Comparison of ENCODE assay signal across 17 cellular contexts in genomic region chr7:36712015-36712414, GRCh38. TPM values are rescaled to one million over a fixed set of nuclear protein-coding genes. Genes with fewer than 3 reads are reported as not detected.
"Had no signal": no experiment of that assay in that cellular context is flagged by ENCODE, and none has a peak within 500 bp of the region (broad histone marks: within the 10 kb centered on the region; RNA-seq: fewer than 3 reads in every experiment).

No MANE protein-coding gene starts in this region.

- H3K36me3 ChIP-seq: right atrium auricular region, transverse colon had no signal

- H3K9me3 ChIP-seq: right atrium auricular region, transverse colon had no signal

- H3K4me3 Mint-ChIP-seq: activated CD4-positive, alpha-beta T cell treated with anti-CD3 and anti-CD28 coated beads, Interleukin-2, amount 10 ng/mL, durations not matched to agents 7 days and 5 days; activated T-helper 17 cell treated with anti-CD3 and anti-CD28 coated beads, Interleukin-2, amount 50 U/mL, for 72 hours; naive B cell; T-helper 17 cell; WTC11 had no signal

- H3K4me1 Mint-ChIP-seq: naive B cell, T-helper 17 cell had no signal

- H3K4me1 ChIP-seq: right atrium auricular region, transverse colon had no signal

- DNase-seq: activated CD4-positive, alpha-beta T cell treated with anti-CD3 and anti-CD28 coated beads, Interleukin-2, amount 10 ng/mL, durations not matched to agents 7 days and 5 days; activated naive CD4-positive, alpha-beta T cell treated with anti-CD3 and anti-CD28 coated beads, Interleukin-2, amount 50 U/mL, for 16 hours; dorsolateral prefrontal cortex; hypothalamus; midbrain; naive B cell; stimulated activated CD4-positive, alpha-beta T cell treated with anti-CD3 and anti-CD28 coated beads, Interleukin-4, amount 100 ng/mL, for 4 hours; T-helper 17 cell; transverse colon had no signal

- FAIRE-seq: bronchial epithelial cell, endometrium had no signal

- H3K27ac ChIP-seq: dorsolateral prefrontal cortex, right atrium auricular region, skin epidermis, transverse colon had no signal

- H3K27me3 ChIP-seq: dorsolateral prefrontal cortex, right atrium auricular region, transverse colon had no signal

- H3K27me3 Mint-ChIP-seq: activated CD4-positive, alpha-beta T cell treated with anti-CD3 and anti-CD28 coated beads, Interleukin-2, amount 10 ng/mL, durations not matched to agents 7 days and 5 days; naive B cell had no signal

- ATAC-seq: activated T-helper 17 cell treated with anti-CD3 and anti-CD28 coated beads, Interleukin-2, amount 50 U/mL, for 72 hours; esophagus mucosa; T-helper 17 cell; WTC11 had no signal

- H3K27ac Mint-ChIP-seq: activated CD4-positive, alpha-beta T cell treated with anti-CD3 and anti-CD28 coated beads, Interleukin-2, amount 10 ng/mL, durations not matched to agents 7 days and 5 days; activated T-helper 17 cell treated with anti-CD3 and anti-CD28 coated beads, Interleukin-2, amount 50 U/mL, for 72 hours; T-helper 17 cell; WTC11 had no signal

- H3K4me3 ChIP-seq: dorsolateral prefrontal cortex, lung, right atrium auricular region, skin epidermis, transverse colon had no signal

- H3K36me3 Mint-ChIP-seq: WTC11 had no signal

RNA-seq across cellular contexts. Expression of gene AOAH, which starts 12.3 kb away (rescaled TPM):
- total RNA-seq: bronchial epithelial cell had no signal
